ENCODE assay signal across 8 cellular contexts in the genomic region with DNA sequence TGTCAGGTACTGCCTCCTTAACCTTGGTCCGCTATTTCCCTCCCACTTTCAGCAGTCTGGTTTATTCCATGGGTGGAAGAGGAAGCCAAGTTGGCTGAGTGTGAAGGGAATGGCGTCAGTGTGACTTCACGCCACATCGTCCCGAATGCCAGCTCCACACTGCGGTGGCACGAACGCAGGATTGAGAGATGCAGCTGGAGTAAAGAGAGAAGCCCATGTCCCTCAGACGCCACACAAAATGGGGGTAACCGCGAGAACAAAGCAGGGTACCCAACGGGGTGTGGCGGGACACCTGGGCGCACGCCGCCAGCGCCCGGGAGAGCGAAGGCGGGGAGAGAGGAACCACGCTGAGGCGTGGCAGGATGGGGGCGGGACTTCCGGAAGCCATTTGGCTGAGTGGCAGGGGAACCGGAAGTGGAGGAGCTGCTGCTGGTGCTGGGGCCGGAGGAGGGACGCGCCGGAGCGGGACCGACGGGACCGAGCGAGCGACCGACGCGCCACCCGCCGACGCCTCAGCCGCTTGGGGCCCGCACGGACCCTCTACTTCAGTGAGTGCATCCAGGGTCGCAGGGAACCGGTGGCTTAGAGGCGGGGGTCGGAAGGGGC. TPM values are rescaled to one million over a fixed set of nuclear protein-coding genes. Genes with fewer than 3 reads are reported as not detected.
DNase-seq lines count a peak whose midpoint lies in the region; ATAC-seq and TF ChIP-seq lines count a peak whose summit lies in the region.

A gene with protein sequence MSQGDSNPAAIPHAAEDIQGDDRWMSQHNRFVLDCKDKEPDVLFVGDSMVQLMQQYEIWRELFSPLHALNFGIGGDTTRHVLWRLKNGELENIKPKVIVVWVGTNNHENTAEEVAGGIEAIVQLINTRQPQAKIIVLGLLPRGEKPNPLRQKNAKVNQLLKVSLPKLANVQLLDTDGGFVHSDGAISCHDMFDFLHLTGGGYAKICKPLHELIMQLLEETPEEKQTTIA (plus strand): TSS at position 417 of the 606 bp plus-strand sequence. CDS start 8,161 bp downstream, outside the sequence.

- TF ChIP-seq CTCF in adrenal gland (IDR thresholded peaks at IDR 0.05) (no peak), heart left ventricle (IDR thresholded peaks at IDR 0.05) (no peak), transverse colon (IDR thresholded peaks at IDR 0.05) (no peak)

- H3K27ac ChIP-seq in adrenal gland (peak within 1 kb of the TSS; percentile 79 to 95 (median 94)), heart left ventricle (peak within 1 kb of the TSS; percentile 86 to 97 (median 94)), transverse colon (peak within 1 kb of the TSS; percentile 93 to 98 (median 96))

- 0 to 1% (median 0%) methylated on average over 19 to 48 of the region's 48 CpGs for WGBS in adrenal gland, 4 donors
- 0 to 1% (median 0%) methylated on average over 23 to 48 of the region's 48 CpGs for WGBS in heart left ventricle, 4 donors
- WGBS in transverse colon (ENCODE audit: low coverage in 1 of 2), 2 donors = 0% methylated on average over 1 to 39 of the region's 48 CpGs

- in situ Hi-C loops in transverse colon (cut with MboI; ENCODE audit: low pct_ligation_motif_present in 1 of 4, low pct_unique_long_range_greater_than_20kb in 1 of 4, low sequenced_read_pairs in 3 of 4) = no loop called here

- no peak for TF ChIP-seq EP300 in transverse colon (IDR thresholded peaks at IDR 0.05; ENCODE audit: low read depth)

- H3K9me3 ChIP-seq in adrenal gland (replicated peaks in 1 of 3) (no peaks in the 10 kb centered on the region), heart left ventricle (no peaks in the 10 kb centered on the region), transverse colon (no peaks in the 10 kb centered on the region)

- DNase-seq in NCI-H146 treated with DMSO at 0.1 percent for 48 hours (lab: John Stamatoyannopoulos, UW; ENCODE audit: unreplicated experiment) (peak; percentile 84), T-helper 1 cell (peak; percentile 90 to 95 (median 93)), adrenal gland (peak; percentile 94 to 98 (median 97)), heart left ventricle (peak; percentile 97 to 98 (median 97)), pons (ENCODE audit: low spot score) (peak; percentile 94), transverse colon (peak; percentile 97)

- peak; percentile 89 for ATAC-seq in HG02884 (IDR thresholded peaks at IDR 0.05; ENCODE audit: unreplicated experiment)
- peak; percentile 90 to 98 (median 97) for ATAC-seq in heart left ventricle

- intact Hi-C loops in adrenal gland (cut with DNase I) = no loop called here
- intact Hi-C loops in heart left ventricle (cut with DNase I) = loop anchor here in 6 of 10 donors (2.0 to 5.0 kb wide), 4 partner anchors 33 to 89 kb away; a partner anchor contains a TSS
- intact Hi-C loops in transverse colon (cut with DNase I; ENCODE audit: low total_unique reads) = no loop called here

- peaks cover 21 to 37% of the 10 kb centered on the region in 2 donors for H3K4me1 ChIP-seq in adrenal gland (replicated peaks in 1 of 2)
- H3K4me1 ChIP-seq in heart left ventricle = peaks cover 0 to 46% (median 30%) of the 10 kb centered on the region in 12 donors
- peaks cover 18 to 48% (median 25%) of the 10 kb centered on the region in 4 donors for H3K4me1 ChIP-seq in transverse colon

- peaks cover 0 to 7% of the 10 kb centered on the region in 2 donors for H3K36me3 ChIP-seq in adrenal gland (replicated peaks in 1 of 2)
- H3K36me3 ChIP-seq in heart left ventricle = peaks cover 0 to 29% (median 17%) of the 10 kb centered on the region in 9 donors
- peaks cover 0 to 11% (median 0%) of the 10 kb centered on the region in 4 donors for H3K36me3 ChIP-seq in transverse colon

- H3K27me3 ChIP-seq in adrenal gland (no peaks in the 10 kb centered on the region), heart left ventricle (no peaks in the 10 kb centered on the region), transverse colon (no peaks in the 10 kb centered on the region)

- peak within 1 kb of the TSS; percentile 63 to 94 (median 85) for H3K4me3 ChIP-seq in adrenal gland
- H3K4me3 ChIP-seq in heart left ventricle = peak within 1 kb of the TSS; percentile 62 to 99 (median 84)
- H3K4me3 ChIP-seq in transverse colon = peak within 1 kb of the TSS; percentile 66 to 96 (median 74)

- TF ChIP-seq POLR2A in GM15510 (IDR thresholded peaks at IDR 0.05; ENCODE audit: borderline replicate concordance, extremely low read depth, insufficient read length) (peak; percentile 89), adrenal gland (IDR thresholded peaks at IDR 0.05) (peak; percentile 57 to 89), heart left ventricle (IDR thresholded peaks at IDR 0.05) (peak in 1 of 2 donors; percentile 83), transverse colon (IDR thresholded peaks at IDR 0.05) (peak; percentile 89)

RNA-seq across cellular contexts. Expression of the gene that starts here (rescaled TPM):
- 100 to 1,000 TPM in 4 of 8 donors, 10 to 100 TPM in 4; 81.0 to 132 (median 102) TPM for total RNA-seq in adrenal gland
- 10 to 100 TPM; 19.6 to 85.8 (median 29.5) TPM for polyA plus RNA-seq in adrenal gland
- 10 to 100 TPM; 46.8 to 81.1 (median 68.8) TPM for total RNA-seq in heart left ventricle
- 10 to 100 TPM; 16.7 to 33.3 TPM for polyA plus RNA-seq in heart left ventricle
- 10 to 100 TPM; 18.1 to 90.8 (median 78.3) TPM for total RNA-seq in transverse colon

Comparison
In these comparisons a context has a peak if more than half of its experiments do, and no peak if none do; other contexts are left out.
1. Peak in every context shown above with its lines: DNase-seq, ATAC-seq, H3K4me3 ChIP-seq and H3K27ac ChIP-seq.
2. intact Hi-C loops: an anchor here in heart left ventricle (2.0 to 5.0 kb wide); none called in adrenal gland and transverse colon.